Comparison of ENCODE assay signal across 11 cellular contexts in the genomic region with DNA sequence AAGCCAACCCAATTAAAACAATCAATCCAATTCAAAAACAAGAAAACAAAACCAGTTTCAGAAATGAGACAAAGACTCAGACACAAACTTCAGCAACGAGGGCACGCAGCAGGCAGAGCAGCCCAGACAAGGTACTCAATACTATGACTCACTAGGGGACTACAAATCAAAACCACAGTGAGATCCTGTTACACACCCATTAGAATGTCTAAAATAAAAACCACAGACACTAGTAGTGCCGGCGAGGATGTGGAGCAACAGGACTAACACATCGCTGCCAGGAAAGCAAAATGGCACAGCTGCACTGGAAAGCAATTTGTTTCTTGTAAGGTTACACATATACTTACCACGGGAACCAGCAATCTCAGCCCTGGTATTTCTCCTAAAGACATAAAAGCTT. TPM values are rescaled to one million over a fixed set of nuclear protein-coding genes. Genes with fewer than 3 reads are reported as not detected.
A peak's percentile ranks its signal among the peaks of the same experiment; 100 is the strongest.
DNase-seq lines count a peak whose midpoint lies in the region; ATAC-seq and TF ChIP-seq lines count a peak whose summit lies in the region.
"Had no signal": no experiment of that assay in that cellular context is flagged by ENCODE, and none has a peak within 500 bp of the region (broad histone marks: within the 10 kb centered on the region; RNA-seq: fewer than 3 reads in every experiment).

No MANE protein-coding gene starts in this region.

- ATAC-seq in activated CD8-positive, alpha-beta memory T cell treated with anti-CD3 and anti-CD28 coated beads, Interleukin-2, amount 10 ng/mL, durations not matched to agents 7 days and 5 days = peak; percentile 98
- no peak for ATAC-seq in HG03159 (IDR thresholded peaks at IDR 0.05; ENCODE audit: unreplicated experiment)
- no peak for ATAC-seq in heart left ventricle

- H3K36me3 Mint-ChIP-seq in activated CD8-positive, alpha-beta memory T cell treated with anti-CD3 and anti-CD28 coated beads, Interleukin-2, amount 10 ng/mL, durations not matched to agents 7 days and 5 days = no peaks in the 10 kb centered on the region

- H3K9me3 ChIP-seq in Peyer's patch (no peaks in the 10 kb centered on the region), heart left ventricle (peaks cover 0 to 3% (median 0%) of the 10 kb centered on the region in 12 donors)
- H3K9me3 ChIP-seq: BE2C had no signal

- CTCF ChIA-PET in activated CD8-positive, alpha-beta memory T cell treated with anti-CD3 and anti-CD28 coated beads, Interleukin-2, amount 10 ng/mL, durations not matched to agents 7 days and 5 days (lab: Charles Lee) = no interaction called here

- TF ChIP-seq POLR2A in Peyer's patch (IDR thresholded peaks at IDR 0.05) = no peak
- no peak for TF ChIP-seq POLR2A in heart left ventricle (IDR thresholded peaks at IDR 0.05)

- H3K27me3 ChIP-seq in Peyer's patch = no peaks in the 10 kb centered on the region
- peaks cover 0 to 2% (median 0%) of the 10 kb centered on the region in 9 donors for H3K27me3 ChIP-seq in heart left ventricle
- H3K27me3 ChIP-seq: BE2C had no signal

- intact Hi-C loops in heart left ventricle (cut with DNase I) = no loop called here

- no peak overlapping the region for H3K4me3 ChIP-seq in Peyer's patch
- no peak overlapping the region for H3K4me3 ChIP-seq in heart left ventricle

- H3K4me1 ChIP-seq in Peyer's patch (no peaks in the 10 kb centered on the region), heart left ventricle (no peaks in the 10 kb centered on the region)
- H3K4me1 ChIP-seq: BE2C, parathyroid adenoma had no signal

- H3K27ac ChIP-seq in Peyer's patch = no peak overlapping the region
- H3K27ac ChIP-seq in heart left ventricle = no peak overlapping the region
- H3K27ac ChIP-seq: parathyroid adenoma had no signal

- peak; percentile 56 for DNase-seq in activated CD8-positive, alpha-beta memory T cell treated with anti-CD3 and anti-CD28 coated beads, Interleukin-2, amount 10 ng/mL, durations not matched to agents 7 days and 5 days
- no peak for DNase-seq in activated CD8-positive, alpha-beta memory T cell treated with anti-CD3 and anti-CD28 coated beads for 24 hours
- DNase-seq in RKO (ENCODE audit: low spot score) = peak; percentile 75
- peak; percentile 23 for DNase-seq in ecto neural progenitor cell (ENCODE audit: low spot score)
- peak; percentile 9 to 13 for DNase-seq in stimulated activated CD8-positive, alpha-beta memory T cell treated with anti-CD3 and anti-CD28 coated beads, Interleukin-15, amount 100 ng/mL, for 48 hours (ENCODE audit: low read depth in 2 of 2)
- DNase-seq in Peyer's patch = no peak
- no peak for DNase-seq in heart left ventricle
- DNase-seq: BE2C had no signal

- no peak overlapping the region for H3K4me3 Mint-ChIP-seq in activated CD8-positive, alpha-beta memory T cell treated with anti-CD3 and anti-CD28 coated beads, Interleukin-2, amount 10 ng/mL, durations not matched to agents 7 days and 5 days
- H3K4me3 Mint-ChIP-seq: dendritic cell treated with granulocyte-macrophage colony-stimulating factor and Interleukin-4, amounts not matched to agents 40 ng/mL and 50 ng/mL, for 4 days had no signal

- H3K36me3 ChIP-seq in Peyer's patch = no peaks in the 10 kb centered on the region
- H3K36me3 ChIP-seq in heart left ventricle = no peaks in the 10 kb centered on the region
- H3K36me3 ChIP-seq: BE2C had no signal

- WGBS in heart left ventricle, 4 donors = 71 to 81% (median 80%) methylated on average over 6 of the region's 6 CpGs

- peaks cover 15% of the 10 kb centered on the region for H3K27me3 Mint-ChIP-seq in activated CD8-positive, alpha-beta memory T cell treated with anti-CD3 and anti-CD28 coated beads, Interleukin-2, amount 10 ng/mL, durations not matched to agents 7 days and 5 days
- H3K27me3 Mint-ChIP-seq: dendritic cell treated with granulocyte-macrophage colony-stimulating factor and Interleukin-4, amounts not matched to agents 40 ng/mL and 50 ng/mL, for 4 days had no signal

- TF ChIP-seq CTCF in Peyer's patch (IDR thresholded peaks at IDR 0.05) (no peak), heart left ventricle (IDR thresholded peaks at IDR 0.05) (no peak)

- peak overlapping the region; percentile 34 for H3K27ac Mint-ChIP-seq in activated CD8-positive, alpha-beta memory T cell treated with anti-CD3 and anti-CD28 coated beads, Interleukin-2, amount 10 ng/mL, durations not matched to agents 7 days and 5 days
- H3K27ac Mint-ChIP-seq: dendritic cell treated with granulocyte-macrophage colony-stimulating factor and Interleukin-4, amounts not matched to agents 40 ng/mL and 50 ng/mL, for 4 days had no signal

- no peaks in the 10 kb centered on the region for H3K9me3 Mint-ChIP-seq in activated CD8-positive, alpha-beta memory T cell treated with anti-CD3 and anti-CD28 coated beads, Interleukin-2, amount 10 ng/mL, durations not matched to agents 7 days and 5 days (ENCODE audit: low read depth)
- H3K9me3 Mint-ChIP-seq: dendritic cell treated with granulocyte-macrophage colony-stimulating factor and Interleukin-4, amounts not matched to agents 40 ng/mL and 50 ng/mL, for 4 days had no signal

- peaks cover 16% of the 10 kb centered on the region for H3K4me1 Mint-ChIP-seq in activated CD8-positive, alpha-beta memory T cell treated with anti-CD3 and anti-CD28 coated beads, Interleukin-2, amount 10 ng/mL, durations not matched to agents 7 days and 5 days

RNA-seq across cellular contexts. Expression of a gene that starts 28.4 kb away (rescaled TPM):
- not detected for total RNA-seq in activated CD8-positive, alpha-beta memory T cell treated with anti-CD3 and anti-CD28 coated beads, Interleukin-2, amount 10 ng/mL, durations not matched to agents 7 days and 5 days
- total RNA-seq in Peyer's patch (under 1 TPM in 1 of 4 donors, not detected in 3; 0.94 TPM), heart left ventricle (not detected)
- not detected for polyA plus RNA-seq in heart left ventricle

RNA-seq across cellular contexts. Expression of a gene that starts 43.4 kb away (rescaled TPM):
- 1 to 10 TPM in 1 of 2 experiments, not detected in 1; 1.6 TPM for total RNA-seq in activated CD8-positive, alpha-beta memory T cell treated with anti-CD3 and anti-CD28 coated beads, Interleukin-2, amount 10 ng/mL, durations not matched to agents 7 days and 5 days
- total RNA-seq in Peyer's patch (10 to 100 TPM in 1 of 4 donors, 1 to 10 TPM in 3; 1.6 to 24.8 (median 2.0) TPM), heart left ventricle (10 to 100 TPM in 2 of 9 donors, under 1 TPM in 1, not detected in 6; 0.26 to 61.7 (median 11.6) TPM)
- polyA plus RNA-seq in heart left ventricle = under 1 TPM in 1 of 2 donors, not detected in 1; 0.21 TPM

RNA-seq across cellular contexts. Expression of a gene that starts 59.2 kb away (rescaled TPM):
- not detected for total RNA-seq in activated CD8-positive, alpha-beta memory T cell treated with anti-CD3 and anti-CD28 coated beads, Interleukin-2, amount 10 ng/mL, durations not matched to agents 7 days and 5 days
- not detected for total RNA-seq in Peyer's patch
- not detected for total RNA-seq in heart left ventricle
- polyA plus RNA-seq in heart left ventricle = not detected

RNA-seq across cellular contexts. Expression of a gene that starts 59.2 kb away (rescaled TPM):
- total RNA-seq in activated CD8-positive, alpha-beta memory T cell treated with anti-CD3 and anti-CD28 coated beads, Interleukin-2, amount 10 ng/mL, durations not matched to agents 7 days and 5 days = not detected
- not detected for total RNA-seq in Peyer's patch
- total RNA-seq in heart left ventricle = not detected
- polyA plus RNA-seq in heart left ventricle = not detected

Comparison
In these comparisons a context has a peak if more than half of its experiments do, and no peak if none do; other contexts are left out.
1. DNase-seq: peak in activated CD8-positive, alpha-beta memory T cell treated with anti-CD3 and anti-CD28 coated beads, Interleukin-2, amount 10 ng/mL, durations not matched to agents 7 days and 5 days (single experiment), RKO (single experiment), ecto neural progenitor cell (single experiment) and stimulated activated CD8-positive, alpha-beta memory T cell treated with anti-CD3 and anti-CD28 coated beads, Interleukin-15, amount 100 ng/mL, for 48 hours (2 of 2); none in activated CD8-positive, alpha-beta memory T cell treated with anti-CD3 and anti-CD28 coated beads for 24 hours (single experiment), Peyer's patch (0 of 3) and heart left ventricle (0 of 5).